6 cellular contexts compared by ENCODE assay signal in genomic region chr11:128967578-128967977, GRCh38. TPM values are rescaled to one million over a fixed set of nuclear protein-coding genes. Genes with fewer than 3 reads are reported as not detected.
"Had no signal": no experiment of that assay in that cellular context is flagged by ENCODE, and none has a peak within 500 bp of the region (broad histone marks: within the 10 kb centered on the region; RNA-seq: fewer than 3 reads in every experiment).

No MANE protein-coding gene starts in this region.

- H3K27ac ChIP-seq: HL-60 had no signal

- H3K4me3 ChIP-seq: K562 had no signal

- H3K9me3 Mint-ChIP-seq: IgD-negative memory B cell had no signal

- ATAC-seq: HepG2, K562 had no signal

- H3K4me3 Mint-ChIP-seq: IgD-negative memory B cell had no signal

- H3K36me3 Mint-ChIP-seq: IgD-negative memory B cell had no signal

- H3K27ac Mint-ChIP-seq: IgD-negative memory B cell had no signal

RNA-seq across cellular contexts. Expression of gene TP53AIP1, which starts 24.9 kb away (rescaled TPM):
- total RNA-seq: HT1080, IMR-90, K562 had no signal
- polyA plus RNA-seq: HepG2, IgD-negative memory B cell, IMR-90, K562 had no signal
